ENCODE assay signal across 9 cellular contexts in the genomic region with DNA sequence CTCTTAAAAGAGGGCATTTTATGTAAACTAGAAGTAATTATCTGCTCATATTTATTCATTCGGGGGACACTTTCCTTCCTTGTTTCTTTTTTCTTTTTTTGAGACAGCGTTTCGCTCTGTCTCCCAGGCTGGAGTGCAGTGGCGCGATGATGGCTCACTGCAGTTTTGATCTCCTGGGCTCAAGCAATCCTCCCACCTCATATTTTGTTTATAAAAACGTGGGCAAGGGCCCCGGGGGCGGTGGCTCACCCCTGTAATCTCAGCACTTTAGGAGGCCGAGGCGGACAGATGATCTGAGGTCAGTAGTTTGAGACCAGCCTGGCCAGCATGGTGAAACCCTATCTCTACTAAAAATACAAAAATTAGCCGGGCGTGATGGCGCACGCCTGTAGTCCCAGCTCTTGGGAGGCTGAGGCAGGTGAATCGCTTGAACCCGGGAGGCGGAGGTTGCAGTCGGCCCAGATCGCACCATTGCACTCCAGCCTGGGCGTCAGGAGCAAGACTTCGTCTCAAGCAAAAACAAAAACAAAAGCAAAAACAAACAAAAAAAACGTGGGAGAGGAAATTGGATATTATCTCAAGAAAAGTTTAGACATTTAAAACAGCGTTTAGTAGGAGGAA. TPM values are rescaled to one million over a fixed set of nuclear protein-coding genes. Genes with fewer than 3 reads are reported as not detected.
A peak's percentile ranks its signal among the peaks of the same experiment; 100 is the strongest.
DNase-seq lines count a peak whose midpoint lies in the region; ATAC-seq and TF ChIP-seq lines count a peak whose summit lies in the region.
"Had no signal": no experiment of that assay in that cellular context is flagged by ENCODE, and none has a peak within 500 bp of the region (broad histone marks: within the 10 kb centered on the region; RNA-seq: fewer than 3 reads in every experiment).

No MANE protein-coding gene starts in this region.

- H3K4me2 ChIP-seq in DND-41 (ENCODE audit: insufficient read depth, low read length) (peak overlapping the region; percentile 84), Loucy (ENCODE audit: low read depth, low read length, poor library complexity, severe bottlenecking) (peak overlapping the region; percentile 76), mammary epithelial cell (ENCODE audit: insufficient read depth, low read depth, low read length) (peak overlapping the region; percentile 74)

- CTCF ChIA-PET in mammary epithelial cell (lab: Charles Lee; ENCODE audit: low non-redundant PET), result interaction anchor here (0.6 kb wide), 1 partner anchor 22 kb away, joined by 3 read pairs; no protein-coding TSS in a partner anchor

- H3K27ac ChIP-seq in DND-41 (ENCODE audit: low read length) (peak overlapping the region; percentile 87), mammary epithelial cell (ENCODE audit: insufficient read depth, low read depth, low read length) (no peak overlapping the region)

- H3K9ac ChIP-seq in DND-41 (ENCODE audit: low read depth, low read length) (peak overlapping the region; percentile 68), Loucy (ENCODE audit: low read depth, low read length, poor library complexity, severe bottlenecking) (peak overlapping the region; percentile 70), mammary epithelial cell (ENCODE audit: insufficient read depth, low read length) (no peak overlapping the region)

- DNase-seq in DND-41 (no peak), mammary epithelial cell (no peak), activated gamma-delta T cell (lab: John Stamatoyannopoulos, UW) (no peak), NCI-H1694 treated with DMSO at 0.1 percent for 48 hours (lab: John Stamatoyannopoulos, UW) (no peak)
- no peak for DNase-seq in central memory CD4-positive, alpha-beta T cell

- H3K9me3 ChIP-seq in DND-41 (ENCODE audit: insufficient read depth, low read length, severe bottlenecking) (no peaks in the 10 kb centered on the region), Loucy (ENCODE audit: insufficient read depth, low read depth, low read length) (no peaks in the 10 kb centered on the region), mammary epithelial cell (replicated peaks; ENCODE audit: insufficient read depth, low read length) (no peaks in the 10 kb centered on the region), neuron (ENCODE audit: low read length) (no peaks in the 10 kb centered on the region)
- H3K9me3 ChIP-seq: mucosa of descending colon had no signal

- no TSS peak for BruUV-seq in mammary epithelial cell (replicated peaks; lab: Mats Ljungman, UMichigan)

- dilution Hi-C loops in mammary epithelial cell (cut with HindIII; ENCODE audit: low sequenced_read_pairs), result no loop called here

- intact Hi-C loops in mammary epithelial cell (cut with micrococcal nuclease), result loop anchor here (2.0 kb wide), 1 partner anchor 14 kb away; no protein-coding TSS in a partner anchor

- H2AFZ ChIP-seq in DND-41 (ENCODE audit: low read depth, low read length) (peak overlapping the region; percentile 93), Loucy (ENCODE audit: low read length) (peak overlapping the region; percentile 97; the same call in 1 of the 2 replicates), mammary epithelial cell (ENCODE audit: low read depth, low read length) (peak overlapping the region; percentile 32), neuron (ENCODE audit: low read depth, low read length) (peak overlapping the region; percentile 79)

- no peaks in the 10 kb centered on the region for H4K20me1 ChIP-seq in DND-41 (ENCODE audit: insufficient read depth, low read length)
- peaks cover 17% of the 10 kb centered on the region for H4K20me1 ChIP-seq in Loucy (ENCODE audit: insufficient read depth, low read length, poor library complexity, severe bottlenecking)
- no peaks in the 10 kb centered on the region for H4K20me1 ChIP-seq in mammary epithelial cell (ENCODE audit: insufficient read depth, low read length)

- H3F3A ChIP-seq in Loucy (ENCODE audit: low read depth), result no peaks in the 10 kb centered on the region

- H3K79me2 ChIP-seq in DND-41 (ENCODE audit: insufficient read depth, low read length), result peaks cover 52% of the 10 kb centered on the region
- peaks cover 43% of the 10 kb centered on the region for H3K79me2 ChIP-seq in Loucy (ENCODE audit: insufficient read depth, low read length)
- peaks cover 55% of the 10 kb centered on the region for H3K79me2 ChIP-seq in mammary epithelial cell (ENCODE audit: insufficient read depth, low read length)

- in situ Hi-C loops in mammary epithelial cell (cut with MboI; ENCODE audit: low sequenced_read_pairs in 2 of 2), result no loop called here

- peak overlapping the region in 1 of 2 experiments; percentile 88; a peak in 3 of 4 replicates for H3K4me3 ChIP-seq in DND-41 (ENCODE audit: low read depth in 1 of 2, low read length in 2 of 2)
- peak overlapping the region; percentile 92 for H3K4me3 ChIP-seq in Loucy (ENCODE audit: low read length, poor library complexity, severe bottlenecking)
- H3K4me3 ChIP-seq in mammary epithelial cell (replicated peaks in 1 of 3; ENCODE audit: insufficient read depth in 1 of 3, low read depth in 2 of 3, low read length in 3 of 3), result no peak overlapping the region
- H3K4me3 ChIP-seq in neuron (ENCODE audit: low read length), result no peak overlapping the region

- H3K4me1 ChIP-seq in DND-41 (ENCODE audit: insufficient read depth, low read length), result peaks cover 55% of the 10 kb centered on the region
- peaks cover 32% of the 10 kb centered on the region for H3K4me1 ChIP-seq in Loucy (ENCODE audit: insufficient read depth, low read length, poor library complexity, severe bottlenecking)
- peaks cover 5% of the 10 kb centered on the region for H3K4me1 ChIP-seq in mammary epithelial cell (ENCODE audit: insufficient read depth, low read length)
- H3K4me1 ChIP-seq in neuron (ENCODE audit: insufficient read depth, low read length), result peaks cover 18% of the 10 kb centered on the region

- 81% methylated on average over 22 of the region's 23 CpGs for WGBS in mammary epithelial cell (ENCODE audit: low coverage, missing lambda C conversion rate)

- ATAC-seq in DND-41 (ENCODE audit: insufficient read depth, low read depth), result no peak
- no peak for ATAC-seq in HG03378 (IDR thresholded peaks at IDR 0.05; ENCODE audit: unreplicated experiment)

- TF ChIP-seq CTCF in DND-41 (IDR thresholded peaks at IDR 0.05; ENCODE audit: borderline replicate concordance, extremely low read depth, low read length, poor library complexity, severe bottlenecking) (no peak), Loucy (conservative IDR thresholded peaks at IDR 0.05; ENCODE audit: low read length) (no peak), mammary epithelial cell (conservative IDR thresholded peaks at IDR 0.05 in 1 of 2, IDR thresholded peaks at IDR 0.05 in 1 of 2; ENCODE audit: extremely low read depth in 1 of 2, insufficient read depth in 1 of 2, low read depth in 1 of 2, low read length in 2 of 2) (no peak)

- no peaks in the 10 kb centered on the region for H3K9me2 ChIP-seq in Loucy (replicated peaks; ENCODE audit: low read depth, low read length)

- H3K36me3 ChIP-seq in DND-41 (ENCODE audit: insufficient read depth, low read length) (peaks cover 14% of the 10 kb centered on the region), Loucy (ENCODE audit: insufficient read depth, low read length) (peaks cover 9% of the 10 kb centered on the region; the same call in 1 of the 2 replicates), mammary epithelial cell (ENCODE audit: insufficient read depth, low read length) (peaks cover 7% of the 10 kb centered on the region), neuron (ENCODE audit: insufficient read depth, low read length) (peaks cover 8% of the 10 kb centered on the region)

- H3K27me3 ChIP-seq in DND-41 (ENCODE audit: insufficient read depth, low read length, poor library complexity) (no peaks in the 10 kb centered on the region), Loucy (ENCODE audit: insufficient read depth, low read length, poor library complexity, severe bottlenecking) (no peaks in the 10 kb centered on the region), mammary epithelial cell (ENCODE audit: insufficient read depth, low read length) (no peaks in the 10 kb centered on the region), neuron (ENCODE audit: insufficient read depth, low read length) (no peaks in the 10 kb centered on the region)

RNA-seq across cellular contexts. Expression of gene DFFA, which starts 0.9 kb away (rescaled TPM):
- total RNA-seq in mammary epithelial cell, result 10 to 100 TPM; 49.8 to 71.8 TPM
- polyA plus RNA-seq in mammary epithelial cell, result 60.8 TPM
- polyA minus RNA-seq in mammary epithelial cell, result 42.6 TPM

RNA-seq across cellular contexts. Expression of gene PEX14, which starts 1.5 kb away (rescaled TPM):
- 10 to 100 TPM; 21.0 to 28.0 TPM for total RNA-seq in mammary epithelial cell
- polyA plus RNA-seq in mammary epithelial cell, result 17.0 TPM
- 5.2 TPM for polyA minus RNA-seq in mammary epithelial cell

RNA-seq across cellular contexts. Expression of gene CORT, which starts 23.4 kb away (rescaled TPM):
- total RNA-seq in mammary epithelial cell, result under 1 TPM; 0.31 to 0.33 TPM
- polyA plus RNA-seq in mammary epithelial cell, result 0.08 TPM
- polyA minus RNA-seq in mammary epithelial cell, result not detected

RNA-seq across cellular contexts. Expression of gene CENPS, which starts 43.0 kb away (rescaled TPM):
- total RNA-seq in mammary epithelial cell, result 10 to 100 TPM in 1 of 2 donors, 1 to 10 TPM in 1; 9.7 to 24.1 TPM
- 14.9 TPM for polyA plus RNA-seq in mammary epithelial cell
- not detected for polyA minus RNA-seq in mammary epithelial cell

Comparison
In these comparisons a context has a peak if more than half of its experiments do, and no peak if none do; other contexts are left out.
1. H2AFZ ChIP-seq: peak in every context shown above with its lines; median percentile 97 in Loucy; 93 in DND-41; 79 in neuron; 32 in mammary epithelial cell.